In genomic region chr6:149128489-149129145, GRCh38 we compare ENCODE assay signal across 9 cellular contexts.
DNase-seq lines count a peak whose midpoint lies in the region; ATAC-seq and TF ChIP-seq lines count a peak whose summit lies in the region.
"Had no signal": no experiment of that assay in that cellular context is flagged by ENCODE, and none has a peak within 500 bp of the region (broad histone marks: within the 10 kb centered on the region; RNA-seq: fewer than 3 reads in every experiment).

No MANE protein-coding gene starts in this region.

- CTCF ChIA-PET in activated CD4-positive, alpha-beta memory T cell treated with anti-CD3 and anti-CD28 coated beads, Interleukin-2, amount 10 ng/mL, durations not matched to agents 7 days and 5 days (lab: Charles Lee) = interaction anchor here (1.3 to 3.1 kb wide), 6 partner anchors 10 to 303 kb away, joined by 4 to 18 read pairs (median 10); no protein-coding TSS in a partner anchor

- no peaks in the 10 kb centered on the region for H3K9me3 ChIP-seq in ascending aorta

- peaks cover 20% of the 10 kb centered on the region for H3K9me3 Mint-ChIP-seq in activated CD4-positive, alpha-beta memory T cell treated with anti-CD3 and anti-CD28 coated beads, Interleukin-2, amount 10 ng/mL, durations not matched to agents 7 days and 5 days

- H3K4me3 Mint-ChIP-seq in activated CD4-positive, alpha-beta memory T cell treated with anti-CD3 and anti-CD28 coated beads, Interleukin-2, amount 10 ng/mL, durations not matched to agents 7 days and 5 days = peak overlapping the region; percentile 36

- no peak for TF ChIP-seq CTCF in ascending aorta (IDR thresholded peaks at IDR 0.05)

- no peak for TF ChIP-seq POLR2A in GM18505 (IDR thresholded peaks at IDR 0.05; ENCODE audit: borderline replicate concordance, extremely low read depth, insufficient read depth, insufficient read length)

- intact Hi-C loops in left cardiac atrium (cut with DNase I) (no loop called here), ascending aorta (cut with DNase I) (no loop called here)

- H3K4me1 ChIP-seq in urinary bladder (ENCODE audit: insufficient read depth) = peaks cover 1% of the 10 kb centered on the region
- peaks cover 0 to 4% of the 10 kb centered on the region in 2 donors for H3K4me1 ChIP-seq in ascending aorta

- ATAC-seq in left cardiac atrium = peak; percentile 45 to 61
- no peak for ATAC-seq in GM18505 (IDR thresholded peaks at IDR 0.05; ENCODE audit: unreplicated experiment)
- no peak for ATAC-seq in HG03097 (IDR thresholded peaks at IDR 0.05; ENCODE audit: low FRiP score, unreplicated experiment)

- no peaks in the 10 kb centered on the region for H3K27me3 ChIP-seq in ascending aorta

- peak; percentile 14 for DNase-seq in stimulated activated CD4-positive, alpha-beta T cell treated with anti-CD3 and anti-CD28 coated beads, Interleukin-4, amount 100 ng/mL, for 24 hours
- DNase-seq in stimulated activated CD4-positive, alpha-beta T cell treated with anti-CD3 and anti-CD28 coated beads, Interleukin-2, amount 100 ng/mL, for 24 hours = no peak
- peak; percentile 79 for DNase-seq in activated CD4-positive, alpha-beta memory T cell treated with anti-CD3 and anti-CD28 coated beads, Interleukin-2, amount 10 ng/mL, durations not matched to agents 7 days and 5 days
- DNase-seq in left cardiac atrium = no peak
- DNase-seq in ascending aorta (ENCODE audit: low spot score in 2 of 2) = no peak
- DNase-seq: NCI-H1105 had no signal

- H3K27ac ChIP-seq in urinary bladder (ENCODE audit: low read depth) (peak overlapping the region; percentile 40), ascending aorta (no peak overlapping the region)

- WGBS in urinary bladder = 50% methylated on average over 5 of the region's 5 CpGs

- no peaks in the 10 kb centered on the region for H3K36me3 ChIP-seq in urinary bladder (ENCODE audit: insufficient read depth)
- no peaks in the 10 kb centered on the region for H3K36me3 ChIP-seq in ascending aorta

- peak overlapping the region; percentile 91 for H3K27ac Mint-ChIP-seq in activated CD4-positive, alpha-beta memory T cell treated with anti-CD3 and anti-CD28 coated beads, Interleukin-2, amount 10 ng/mL, durations not matched to agents 7 days and 5 days

- H3K27me3 Mint-ChIP-seq in activated CD4-positive, alpha-beta memory T cell treated with anti-CD3 and anti-CD28 coated beads, Interleukin-2, amount 10 ng/mL, durations not matched to agents 7 days and 5 days = no peaks in the 10 kb centered on the region

- H3K4me3 ChIP-seq in urinary bladder (ENCODE audit: low read depth, low read length) (no peak overlapping the region), ascending aorta (no peak overlapping the region)

- POLR2A ChIA-PET in activated CD4-positive, alpha-beta memory T cell treated with anti-CD3 and anti-CD28 coated beads, Interleukin-2, amount 10 ng/mL, durations not matched to agents 7 days and 5 days (lab: Charles Lee) = interaction anchor here (0.7 to 8.0 kb wide), 19 partner anchors 10 to 221 kb away, joined by 3 to 156 read pairs (median 6); partner anchors contain the start of gene TAB2

- peaks cover 74% of the 10 kb centered on the region for H3K36me3 Mint-ChIP-seq in activated CD4-positive, alpha-beta memory T cell treated with anti-CD3 and anti-CD28 coated beads, Interleukin-2, amount 10 ng/mL, durations not matched to agents 7 days and 5 days (ENCODE audit: low read depth)

- peaks cover 18% of the 10 kb centered on the region for H3K4me1 Mint-ChIP-seq in activated CD4-positive, alpha-beta memory T cell treated with anti-CD3 and anti-CD28 coated beads, Interleukin-2, amount 10 ng/mL, durations not matched to agents 7 days and 5 days

Comparison
In these comparisons a context has a peak if more than half of its experiments do, and no peak if none do; other contexts are left out.
1. DNase-seq: peak in stimulated activated CD4-positive, alpha-beta T cell treated with anti-CD3 and anti-CD28 coated beads, Interleukin-4, amount 100 ng/mL, for 24 hours (single experiment) and activated CD4-positive, alpha-beta memory T cell treated with anti-CD3 and anti-CD28 coated beads, Interleukin-2, amount 10 ng/mL, durations not matched to agents 7 days and 5 days (single experiment); none in stimulated activated CD4-positive, alpha-beta T cell treated with anti-CD3 and anti-CD28 coated beads, Interleukin-2, amount 100 ng/mL, for 24 hours (0 of 2), left cardiac atrium (single experiment) and ascending aorta (0 of 2).
2. ATAC-seq: peak in left cardiac atrium (2 of 2); none in GM18505 (single experiment) and HG03097 (single experiment).